ENCODE assay signal across 1 cellular context in the genomic region with DNA sequence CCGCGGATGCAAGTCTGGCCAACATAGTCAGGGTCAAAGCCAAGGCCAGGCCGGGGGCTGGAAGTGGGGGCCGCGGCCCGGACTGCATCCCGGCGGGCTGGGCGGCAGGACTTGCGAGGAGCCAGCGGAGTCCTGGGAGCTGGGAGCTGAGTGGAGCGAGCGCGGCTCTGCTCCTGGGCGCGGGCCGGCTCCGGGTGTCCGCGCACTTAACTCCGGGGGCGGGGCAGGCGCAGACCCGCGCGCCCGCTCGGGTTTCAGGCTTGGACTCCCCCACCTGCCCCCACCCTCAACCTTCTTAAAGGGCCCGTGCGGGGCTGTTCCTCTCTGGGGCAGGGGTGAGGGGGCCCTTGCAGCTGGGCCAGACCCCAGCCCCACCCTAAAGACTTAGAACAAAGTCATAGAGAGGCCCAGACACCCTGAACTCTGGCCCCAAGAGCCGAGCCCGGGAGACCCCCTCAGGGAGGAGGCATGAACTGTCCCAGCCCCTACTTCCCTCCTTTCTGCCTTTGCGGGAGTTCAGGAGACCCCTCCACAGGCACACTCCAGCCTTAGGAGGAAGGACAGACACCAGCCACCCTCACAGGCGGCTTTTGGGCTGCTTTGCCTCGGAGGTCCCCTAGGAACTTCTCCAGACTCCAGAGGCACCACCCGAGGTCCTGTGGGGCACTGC.
A peak's percentile ranks its signal among the peaks of the same experiment; 100 is the strongest.
TF ChIP-seq lines count a peak whose summit lies in the region.

A gene with protein sequence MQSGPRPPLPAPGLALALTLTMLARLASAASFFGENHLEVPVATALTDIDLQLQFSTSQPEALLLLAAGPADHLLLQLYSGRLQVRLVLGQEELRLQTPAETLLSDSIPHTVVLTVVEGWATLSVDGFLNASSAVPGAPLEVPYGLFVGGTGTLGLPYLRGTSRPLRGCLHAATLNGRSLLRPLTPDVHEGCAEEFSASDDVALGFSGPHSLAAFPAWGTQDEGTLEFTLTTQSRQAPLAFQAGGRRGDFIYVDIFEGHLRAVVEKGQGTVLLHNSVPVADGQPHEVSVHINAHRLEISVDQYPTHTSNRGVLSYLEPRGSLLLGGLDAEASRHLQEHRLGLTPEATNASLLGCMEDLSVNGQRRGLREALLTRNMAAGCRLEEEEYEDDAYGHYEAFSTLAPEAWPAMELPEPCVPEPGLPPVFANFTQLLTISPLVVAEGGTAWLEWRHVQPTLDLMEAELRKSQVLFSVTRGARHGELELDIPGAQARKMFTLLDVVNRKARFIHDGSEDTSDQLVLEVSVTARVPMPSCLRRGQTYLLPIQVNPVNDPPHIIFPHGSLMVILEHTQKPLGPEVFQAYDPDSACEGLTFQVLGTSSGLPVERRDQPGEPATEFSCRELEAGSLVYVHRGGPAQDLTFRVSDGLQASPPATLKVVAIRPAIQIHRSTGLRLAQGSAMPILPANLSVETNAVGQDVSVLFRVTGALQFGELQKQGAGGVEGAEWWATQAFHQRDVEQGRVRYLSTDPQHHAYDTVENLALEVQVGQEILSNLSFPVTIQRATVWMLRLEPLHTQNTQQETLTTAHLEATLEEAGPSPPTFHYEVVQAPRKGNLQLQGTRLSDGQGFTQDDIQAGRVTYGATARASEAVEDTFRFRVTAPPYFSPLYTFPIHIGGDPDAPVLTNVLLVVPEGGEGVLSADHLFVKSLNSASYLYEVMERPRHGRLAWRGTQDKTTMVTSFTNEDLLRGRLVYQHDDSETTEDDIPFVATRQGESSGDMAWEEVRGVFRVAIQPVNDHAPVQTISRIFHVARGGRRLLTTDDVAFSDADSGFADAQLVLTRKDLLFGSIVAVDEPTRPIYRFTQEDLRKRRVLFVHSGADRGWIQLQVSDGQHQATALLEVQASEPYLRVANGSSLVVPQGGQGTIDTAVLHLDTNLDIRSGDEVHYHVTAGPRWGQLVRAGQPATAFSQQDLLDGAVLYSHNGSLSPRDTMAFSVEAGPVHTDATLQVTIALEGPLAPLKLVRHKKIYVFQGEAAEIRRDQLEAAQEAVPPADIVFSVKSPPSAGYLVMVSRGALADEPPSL (N-terminal part only) (minus strand): TSS at position 181 of the 670 bp plus-strand sequence. CDS start 93 bp downstream, at position 88.

TF ChIP-seq in WTC11, 78 proteins besides CTCF, POLR2A, EP300 and RAD21 (continued from another document):
- TF ChIP-seq, protein P1, sequence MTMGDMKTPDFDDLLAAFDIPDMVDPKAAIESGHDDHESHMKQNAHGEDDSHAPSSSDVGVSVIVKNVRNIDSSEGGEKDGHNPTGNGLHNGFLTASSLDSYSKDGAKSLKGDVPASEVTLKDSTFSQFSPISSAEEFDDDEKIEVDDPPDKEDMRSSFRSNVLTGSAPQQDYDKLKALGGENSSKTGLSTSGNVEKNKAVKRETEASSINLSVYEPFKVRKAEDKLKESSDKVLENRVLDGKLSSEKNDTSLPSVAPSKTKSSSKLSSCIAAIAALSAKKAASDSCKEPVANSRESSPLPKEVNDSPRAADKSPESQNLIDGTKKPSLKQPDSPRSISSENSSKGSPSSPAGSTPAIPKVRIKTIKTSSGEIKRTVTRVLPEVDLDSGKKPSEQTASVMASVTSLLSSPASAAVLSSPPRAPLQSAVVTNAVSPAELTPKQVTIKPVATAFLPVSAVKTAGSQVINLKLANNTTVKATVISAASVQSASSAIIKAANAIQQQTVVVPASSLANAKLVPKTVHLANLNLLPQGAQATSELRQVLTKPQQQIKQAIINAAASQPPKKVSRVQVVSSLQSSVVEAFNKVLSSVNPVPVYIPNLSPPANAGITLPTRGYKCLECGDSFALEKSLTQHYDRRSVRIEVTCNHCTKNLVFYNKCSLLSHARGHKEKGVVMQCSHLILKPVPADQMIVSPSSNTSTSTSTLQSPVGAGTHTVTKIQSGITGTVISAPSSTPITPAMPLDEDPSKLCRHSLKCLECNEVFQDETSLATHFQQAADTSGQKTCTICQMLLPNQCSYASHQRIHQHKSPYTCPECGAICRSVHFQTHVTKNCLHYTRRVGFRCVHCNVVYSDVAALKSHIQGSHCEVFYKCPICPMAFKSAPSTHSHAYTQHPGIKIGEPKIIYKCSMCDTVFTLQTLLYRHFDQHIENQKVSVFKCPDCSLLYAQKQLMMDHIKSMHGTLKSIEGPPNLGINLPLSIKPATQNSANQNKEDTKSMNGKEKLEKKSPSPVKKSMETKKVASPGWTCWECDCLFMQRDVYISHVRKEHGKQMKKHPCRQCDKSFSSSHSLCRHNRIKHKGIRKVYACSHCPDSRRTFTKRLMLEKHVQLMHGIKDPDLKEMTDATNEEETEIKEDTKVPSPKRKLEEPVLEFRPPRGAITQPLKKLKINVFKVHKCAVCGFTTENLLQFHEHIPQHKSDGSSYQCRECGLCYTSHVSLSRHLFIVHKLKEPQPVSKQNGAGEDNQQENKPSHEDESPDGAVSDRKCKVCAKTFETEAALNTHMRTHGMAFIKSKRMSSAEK (CRISPR knock-in tag; IDR thresholded peaks at IDR 0.05; ENCODE audit: borderline replicate concordance), result no peak
- TF ChIP-seq SMAD3 (CRISPR knock-in tag; IDR thresholded peaks at IDR 0.05; ENCODE audit: borderline replicate concordance), result peak; percentile 66; the same call in 1 of the 2 replicates
